16 cellular contexts compared by ENCODE assay signal in the genomic region with DNA sequence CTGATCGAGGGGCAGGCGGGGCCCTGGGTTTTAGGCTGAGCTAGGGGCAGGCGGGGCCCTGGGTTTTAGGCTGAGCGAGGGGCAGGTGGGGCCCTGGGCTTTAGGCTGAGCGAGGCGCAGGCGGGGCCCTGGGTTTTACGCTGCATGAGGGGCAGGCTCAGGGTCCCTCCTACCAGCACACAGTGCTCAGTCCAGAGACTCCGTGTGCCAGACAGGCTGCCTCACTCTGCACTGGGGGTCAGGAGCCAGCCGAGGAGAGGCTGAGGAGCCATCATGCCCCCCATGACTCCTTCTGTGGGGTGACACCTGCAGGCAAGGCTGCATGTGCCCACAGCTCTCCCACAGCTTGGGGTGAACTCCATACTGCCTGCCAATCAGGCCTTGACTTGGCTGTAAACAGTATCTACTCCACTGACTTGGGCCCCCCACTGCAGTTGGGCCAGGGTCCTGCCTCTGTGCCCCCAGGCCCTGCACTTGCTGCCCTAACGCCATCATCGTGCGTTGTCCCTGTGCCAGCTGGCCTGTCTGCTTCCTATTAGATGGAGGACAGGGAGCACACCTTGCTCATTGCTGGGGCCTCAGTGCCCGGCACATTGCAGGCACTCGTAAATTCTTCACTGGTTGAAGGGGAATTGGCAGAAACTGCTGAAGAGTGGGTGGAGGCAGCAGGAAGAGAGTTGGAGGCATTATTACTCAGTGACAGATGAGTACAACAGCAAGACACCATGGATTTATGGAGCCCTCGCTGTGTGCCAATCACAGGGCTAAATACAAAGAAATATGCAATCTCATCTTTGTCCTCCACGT.
A peak's percentile ranks its signal among the peaks of the same experiment; 100 is the strongest.
DNase-seq lines count a peak whose midpoint lies in the region; ATAC-seq and TF ChIP-seq lines count a peak whose summit lies in the region.
"Had no signal": no experiment of that assay in that cellular context is flagged by ENCODE, and none has a peak within 500 bp of the region (broad histone marks: within the 10 kb centered on the region; RNA-seq: fewer than 3 reads in every experiment).

No MANE protein-coding gene starts in this region.

- no peaks in the 10 kb centered on the region for H3K9me3 Mint-ChIP-seq in brain
- H3K9me3 Mint-ChIP-seq: activated T-helper 1 cell treated with anti-CD3 and anti-CD28 coated beads, Interleukin-12 subunit alpha, Interleukin-12 subunit beta, Interleukin-2, Interleukin-4 antibody, amounts not matched to agents 30 ng/mL and 10 ng/mL and 1 ng/mL, durations not matched to agents 14 hours and 24 hours and 36 hours had no signal

- TF ChIP-seq CTCF in brain (conservative IDR thresholded peaks at IDR 0.05) (no peak), mucosa of descending colon (IDR thresholded peaks at IDR 0.05) (no peak), WERI-Rb-1 (IDR thresholded peaks at IDR 0.05; ENCODE audit: low read depth, low read length) (no peak)

- H3K36me3 ChIP-seq in mucosa of descending colon (ENCODE audit: low read depth) = no peaks in the 10 kb centered on the region
- H3K36me3 ChIP-seq in WERI-Rb-1 = no peaks in the 10 kb centered on the region
- H3K36me3 ChIP-seq: left lung, transverse colon had no signal

- no peak overlapping the region for H3K4me3 Mint-ChIP-seq in brain
- H3K4me3 Mint-ChIP-seq: activated T-helper 1 cell treated with anti-CD3 and anti-CD28 coated beads, Interleukin-12 subunit alpha, Interleukin-12 subunit beta, Interleukin-2, Interleukin-4 antibody, amounts not matched to agents 30 ng/mL and 10 ng/mL and 1 ng/mL, durations not matched to agents 14 hours and 24 hours and 36 hours had no signal

- peaks cover 9% of the 10 kb centered on the region for H3K27me3 ChIP-seq in WERI-Rb-1 (ENCODE audit: insufficient read depth, low read depth, severe bottlenecking)
- H3K27me3 ChIP-seq: ascending aorta, heart right ventricle, left lung, spleen, transverse colon had no signal

- peaks cover 3% of the 10 kb centered on the region for H3K27me3 Mint-ChIP-seq in brain

- H3K4me1 Mint-ChIP-seq in brain = peaks cover 43% of the 10 kb centered on the region

- no peak overlapping the region for H3K4me3 ChIP-seq in mucosa of descending colon
- no peak overlapping the region for H3K4me3 ChIP-seq in WERI-Rb-1 (ENCODE audit: low read depth, low read length)
- H3K4me3 ChIP-seq: ascending aorta, heart right ventricle, left lung, spleen, transverse colon had no signal

- peaks cover 42% of the 10 kb centered on the region for H3K36me3 Mint-ChIP-seq in brain

- peak overlapping the region in 3 of 5 experiments; percentile 4 to 72 (median 44) for H3K27ac Mint-ChIP-seq in brain
- H3K27ac Mint-ChIP-seq: activated T-helper 1 cell treated with anti-CD3 and anti-CD28 coated beads, Interleukin-12 subunit alpha, Interleukin-12 subunit beta, Interleukin-2, Interleukin-4 antibody, amounts not matched to agents 30 ng/mL and 10 ng/mL and 1 ng/mL, durations not matched to agents 14 hours and 24 hours and 36 hours had no signal

- H3K9me3 ChIP-seq in mucosa of descending colon = no peaks in the 10 kb centered on the region
- no peaks in the 10 kb centered on the region for H3K9me3 ChIP-seq in WERI-Rb-1 (ENCODE audit: severe bottlenecking)
- H3K9me3 ChIP-seq: ascending aorta, heart right ventricle, left lung, spleen, transverse colon had no signal

- intact Hi-C loops in mucosa of descending colon (cut with DNase I, micrococcal nuclease) = no loop called here

- H3K4me1 ChIP-seq in mucosa of descending colon (ENCODE audit: low read depth) = no peaks in the 10 kb centered on the region

- H3K27ac ChIP-seq in WERI-Rb-1 = no peak overlapping the region
- H3K27ac ChIP-seq: heart right ventricle, left lung, spleen, transverse colon had no signal

- ATAC-seq in mucosa of descending colon = peak; percentile 50
- ATAC-seq in HG02623 (IDR thresholded peaks at IDR 0.05; ENCODE audit: unreplicated experiment) = no peak
- no peak for ATAC-seq in GM21576 (IDR thresholded peaks at IDR 0.05; ENCODE audit: unreplicated experiment)
- ATAC-seq: heart right ventricle, left lung had no signal

- DNase-seq in activated effector memory CD4-positive, alpha-beta T cell treated with anti-CD3 and anti-CD28 coated beads, Interleukin-2, amount 50 U/mL, for 16 hours = peak; percentile 53
- no peak for DNase-seq in activated effector memory CD4-positive, alpha-beta T cell treated with Interleukin-2 at 50 U/mL for 16 hours
- no peak for DNase-seq in mucosa of descending colon
- DNase-seq in ureter (ENCODE audit: low spot score) = peak; percentile 38
- DNase-seq in WERI-Rb-1 = no peak
- DNase-seq: DMS153, NCI-H2171, spleen, transverse colon had no signal

Comparison
In these comparisons a context has a peak if more than half of its experiments do, and no peak if none do; other contexts are left out.
1. DNase-seq: peak in activated effector memory CD4-positive, alpha-beta T cell treated with anti-CD3 and anti-CD28 coated beads, Interleukin-2, amount 50 U/mL, for 16 hours (single experiment) and ureter (single experiment); none in activated effector memory CD4-positive, alpha-beta T cell treated with Interleukin-2 at 50 U/mL for 16 hours (single experiment), mucosa of descending colon (0 of 3) and WERI-Rb-1 (single experiment).